8 cellular contexts compared by ENCODE assay signal in genomic region chr13:71866173-71867091, GRCh38. TPM values are rescaled to one million over a fixed set of nuclear protein-coding genes. Genes with fewer than 3 reads are reported as not detected.
DNase-seq lines count a peak whose midpoint lies in the region; ATAC-seq, FAIRE-seq and TF ChIP-seq lines count a peak whose summit lies in the region.

No MANE protein-coding gene starts in this region.

- intact Hi-C loops in PC-9 (cut with micrococcal nuclease; ENCODE audit: unreplicated experiment) = no loop called here

- CTCF ChIA-PET in PC-9 (lab: Charles Lee) = interaction anchor here (0.7 kb wide), 1 partner anchor 429 kb away, joined by 4 read pairs; no protein-coding TSS in a partner anchor

- H3K9me3 ChIP-seq in PC-9 (ENCODE audit: insufficient read depth, low read depth) (no peaks in the 10 kb centered on the region), stomach smooth muscle (ENCODE audit: control insufficient read depth in 2 of 2, low read length in 2 of 2) (no peaks in the 10 kb centered on the region)

- no peaks in the 10 kb centered on the region for H3F3A ChIP-seq in PC-9 (ENCODE audit: insufficient read depth, low read depth)

- peaks cover 19% of the 10 kb centered on the region; the same call in 1 of the 2 replicates for H3K27me3 ChIP-seq in PC-9 (ENCODE audit: insufficient read depth, low read depth)
- H3K27me3 ChIP-seq in stomach smooth muscle (ENCODE audit: control insufficient read depth in 1 of 2, insufficient read depth in 2 of 2, low read length in 2 of 2) = peaks cover 11 to 31% of the 10 kb centered on the region in 2 donors

- H3K79me2 ChIP-seq in PC-9 (ENCODE audit: low read depth) = no peaks in the 10 kb centered on the region

- no peaks in the 10 kb centered on the region for H3K9me2 ChIP-seq in PC-9 (ENCODE audit: insufficient read depth)

- peak overlapping the region; percentile 91 for H2AFZ ChIP-seq in PC-9

- BruUV-seq in PC-9 (replicated peaks; lab: Mats Ljungman, UMichigan) = no TSS peak

- no peak overlapping the region for H3K27ac ChIP-seq in PC-9
- peak overlapping the region; percentile 82 for H3K27ac ChIP-seq in caudate nucleus (ENCODE audit: low read depth, low read length)
- H3K27ac ChIP-seq in stomach smooth muscle (ENCODE audit: low read length) = no peak overlapping the region

- POLR2A ChIA-PET in PC-9 (lab: Charles Lee; ENCODE audit: unreplicated experiment) = no interaction called here

- no peak overlapping the region for H3K9ac ChIP-seq in stomach smooth muscle (ENCODE audit: low read length in 2 of 2)

- peak overlapping the region; percentile 81 for H3K4me2 ChIP-seq in PC-9

- ATAC-seq in left lobe of liver = peak; percentile 69
- ATAC-seq in activated CD4-positive, CD25-positive, alpha-beta regulatory T cell treated with anti-CD3 and anti-CD28 coated beads, Interleukin-2, amount 50 U/mL, for 24 hours = no peak

- H3K4me3 ChIP-seq in PC-9 = peak overlapping the region; percentile 53
- peak overlapping the region; percentile 72 to 82 for H3K4me3 ChIP-seq in stomach smooth muscle (ENCODE audit: low read length in 2 of 2)

- DNase-seq in AML-193 (lab: John Stamatoyannopoulos, UW) (peak; percentile 53 to 69), GM19239 (ENCODE audit: insufficient read length, low spot score) (peak; percentile 2), PC-9 (peak in 1 of 2 experiments; percentile 47), caudate nucleus (lab: John Stamatoyannopoulos, UW) (peak in 27 of 61 donors; percentile 5 to 79 (median 27)), left lobe of liver (ENCODE audit: low spot score) (peak; percentile 46)
- DNase-seq in stimulated activated CD4-positive, alpha-beta T cell treated with anti-CD3 and anti-CD28 coated beads, Interleukin-12 subunit alpha, Interleukin-12 subunit beta, amount 100 ng/mL, for 4 hours = no peak

- TF ChIP-seq CTCF in PC-9 (conservative IDR thresholded peaks at IDR 0.05) = no peak

- H3K4me1 ChIP-seq in PC-9 (replicated peaks; ENCODE audit: insufficient read depth) (no peaks in the 10 kb centered on the region), stomach smooth muscle (ENCODE audit: control insufficient read depth, insufficient read depth, low read length) (peaks cover 12% of the 10 kb centered on the region)

- H4K20me1 ChIP-seq in PC-9 (ENCODE audit: insufficient read depth) = no peaks in the 10 kb centered on the region

- FAIRE-seq in GM19239 (lab: Jason Lieb, UNC) = no peak

- no peaks in the 10 kb centered on the region for H3K36me3 ChIP-seq in PC-9 (ENCODE audit: low read depth)
- H3K36me3 ChIP-seq in stomach smooth muscle (ENCODE audit: control insufficient read depth in 2 of 2, insufficient read depth in 2 of 2, low read length in 2 of 2) = no peaks in the 10 kb centered on the region

RNA-seq across cellular contexts. Expression of gene DACH1, which starts 0.6 kb away (rescaled TPM):
- 0.53 and 1.5 TPM in 2 replicates for total RNA-seq in PC-9 (2021)
- 1.2 TPM for total RNA-seq in left lobe of liver
